Comparison of ENCODE assay signal across 2 cellular contexts in genomic region chr1:53145619-53145941, GRCh38.
TF ChIP-seq lines count a peak whose summit lies in the region.

No MANE protein-coding gene starts in this region.

TF ChIP-seq in SK-N-SH, 30 proteins besides CTCF, POLR2A, EP300 and RAD21 (continued from another document):
- TF ChIP-seq PBX3 (IDR thresholded peaks at IDR 0.05) = no peak
- TF ChIP-seq MXI1 (IDR thresholded peaks at IDR 0.05; ENCODE audit: low read depth, low read length) = no peak
- TF ChIP-seq RCOR1 (IDR thresholded peaks at IDR 0.05; ENCODE audit: low read length) = no peak
- no peak for TF ChIP-seq GATA2 (CRISPR knock-in tag; IDR thresholded peaks at IDR 0.05)
- TF ChIP-seq NRF1 (IDR thresholded peaks at IDR 0.05; ENCODE audit: low read depth, low read length) = no peak
- no peak for TF ChIP-seq CHD2 (IDR thresholded peaks at IDR 0.05; ENCODE audit: low read length, partially characterized antibody)
- no peak for TF ChIP-seq FOSL2 (IDR thresholded peaks at IDR 0.05; ENCODE audit: borderline replicate concordance, low read depth)
- no peak for TF ChIP-seq GABPA (IDR thresholded peaks at IDR 0.05; ENCODE audit: low read depth)
- no peak for TF ChIP-seq MAX (IDR thresholded peaks at IDR 0.05; ENCODE audit: low read depth)

TF ChIP-seq in SK-N-SH treated with all-trans-retinoic acid at 6 μM for 48 hours, 23 proteins besides CTCF, POLR2A, EP300 and RAD21 (continued from another document):
- TF ChIP-seq ZNF565 (CRISPR knock-in tag; conservative IDR thresholded peaks at IDR 0.05; ENCODE audit: low read depth) (no peak), TSHZ2 (CRISPR knock-in tag; IDR thresholded peaks at IDR 0.05) (no peak), TCF4 (CRISPR knock-in tag; IDR thresholded peaks at IDR 0.05; ENCODE audit: borderline replicate concordance) (no peak), OSR1 (CRISPR knock-in tag; IDR thresholded peaks at IDR 0.05) (no peak), ARNTL (CRISPR knock-in tag; IDR thresholded peaks at IDR 0.05; ENCODE audit: borderline replicate concordance, low read depth) (no peak)
